Comparison of ENCODE assay signal across 14 cellular contexts in genomic region chr10:8817303-8817702, GRCh38.
"Had no signal": no experiment of that assay in that cellular context is flagged by ENCODE, and none has a peak within 500 bp of the region (broad histone marks: within the 10 kb centered on the region; RNA-seq: fewer than 3 reads in every experiment).

No MANE protein-coding gene starts in this region.

- H3K27me3 ChIP-seq: colonic mucosa, gastroesophageal sphincter, pancreas, tibial artery, upper lobe of left lung, uterus had no signal

- H3K4me3 ChIP-seq: colonic mucosa, gastroesophageal sphincter, pancreas, tibial artery, upper lobe of left lung, uterus had no signal

- H3K9me3 ChIP-seq: colonic mucosa, gastroesophageal sphincter, pancreas, tibial artery, upper lobe of left lung, uterus had no signal

- H3K27ac ChIP-seq: colonic mucosa, gastroesophageal sphincter, pancreas, tibial artery, upper lobe of left lung, uterus had no signal

- DNase-seq: colonic mucosa; dermis blood vessel endothelial cell; kidney glomerular epithelial cell; naive B cell; occipital lobe; pancreas; right cardiac atrium; small intestine; stimulated activated CD4-positive, alpha-beta T cell treated with anti-CD3 and anti-CD28 coated beads, Interleukin-4, amount 100 ng/mL, for 1 hour; stimulated activated CD8-positive, alpha-beta memory T cell treated with anti-CD3 and anti-CD28 coated beads, Interleukin-4, amount 100 ng/mL, for 48 hours; tibial artery; upper lobe of left lung; uterus had no signal

- H3K4me1 ChIP-seq: colonic mucosa, gastroesophageal sphincter, pancreas, tibial artery, upper lobe of left lung, uterus had no signal

- FAIRE-seq: pancreas, small intestine had no signal

- H3K36me3 ChIP-seq: colonic mucosa, gastroesophageal sphincter, pancreas, tibial artery, upper lobe of left lung, uterus had no signal
